ENCODE assay signal across 8 cellular contexts in the genomic region with DNA sequence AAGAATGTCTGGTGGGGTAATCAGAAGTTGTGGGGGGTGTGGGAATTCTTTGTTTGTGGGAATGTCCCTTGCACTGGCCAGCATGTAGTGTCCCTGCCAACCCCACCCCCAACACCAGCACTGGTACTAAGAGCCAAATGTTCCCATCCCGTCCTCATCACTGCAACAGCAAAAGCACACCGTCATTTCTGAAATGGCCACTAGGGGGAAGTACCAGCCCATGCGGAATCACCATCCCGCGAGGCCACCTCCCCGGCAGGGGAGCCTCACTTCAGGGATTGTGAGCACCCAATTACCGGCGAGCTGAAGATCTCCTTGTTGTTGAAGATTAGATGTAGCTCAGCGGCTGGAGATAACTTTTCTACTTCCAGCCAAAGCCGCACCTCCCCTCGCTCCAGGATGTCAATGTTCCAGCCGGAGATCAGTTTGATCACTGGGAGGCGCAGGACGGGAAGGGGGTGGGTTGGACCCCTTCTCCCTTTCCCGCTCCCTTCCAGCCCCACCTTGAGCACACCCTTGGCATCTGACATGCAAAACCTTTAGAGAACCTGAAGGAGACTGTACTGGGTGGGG. TPM values are rescaled to one million over a fixed set of nuclear protein-coding genes. Genes with fewer than 3 reads are reported as not detected.
DNase-seq lines count a peak whose midpoint lies in the region; ATAC-seq and TF ChIP-seq lines count a peak whose summit lies in the region.

No MANE protein-coding gene starts in this region.

- H3K4me1 Mint-ChIP-seq in activated T-cell treated with anti-CD3 and anti-CD28 coated beads, Interleukin-2, amount 50 U/mL, for 72 hours (ENCODE audit: low read depth): no peaks in the 10 kb centered on the region

- DNase-seq in DMS79 treated with DMSO at 0.1 percent for 48 hours (lab: John Stamatoyannopoulos, UW) (peak; percentile 93), RKO (ENCODE audit: low spot score) (peak; percentile 77), foreskin fibroblast (peak; percentile 70 to 90), stromal cell of bone marrow (ENCODE audit: low read depth) (peak; percentile 50)
- DNase-seq in activated T-cell treated with anti-CD3 and anti-CD28 coated beads, Interleukin-2, amount 50 U/mL, for 72 hours: peak; percentile 78 to 83

- no peak overlapping the region for H3K27ac Mint-ChIP-seq in activated T-cell treated with anti-CD3 and anti-CD28 coated beads, Interleukin-2, amount 50 U/mL, for 72 hours

- H3K4me3 Mint-ChIP-seq in activated T-cell treated with anti-CD3 and anti-CD28 coated beads, Interleukin-2, amount 50 U/mL, for 72 hours: no peak overlapping the region

- H3K36me3 ChIP-seq in neutrophil: no peaks in the 10 kb centered on the region

- H3K4me3 ChIP-seq in foreskin fibroblast (ENCODE audit: low read depth in 1 of 2, low read length in 2 of 2) (no peak overlapping the region), neutrophil (ENCODE audit: low read depth in 1 of 2, low read length in 1 of 2) (no peak overlapping the region)

- H3K27me3 Mint-ChIP-seq in activated T-cell treated with anti-CD3 and anti-CD28 coated beads, Interleukin-2, amount 50 U/mL, for 72 hours (ENCODE audit: low read depth): peaks cover 10% of the 10 kb centered on the region

- no peaks in the 10 kb centered on the region for H3K9me3 ChIP-seq in neutrophil

- TF ChIP-seq CTCF in LNCAP (IDR thresholded peaks at IDR 0.05): peak; percentile 66
- peak; percentile 86 for TF ChIP-seq CTCF in foreskin fibroblast (IDR thresholded peaks at IDR 0.05; ENCODE audit: low read depth, low read length)
- TF ChIP-seq CTCF in neutrophil (IDR thresholded peaks at IDR 0.05): peak; percentile 45

- peaks cover 8% of the 10 kb centered on the region for H3K27me3 ChIP-seq in neutrophil

- peak; percentile 88 for ATAC-seq in activated T-cell treated with anti-CD3 and anti-CD28 coated beads, Interleukin-2, amount 50 U/mL, for 72 hours (replicated peaks in 1 of 2)
- no peak for ATAC-seq in HG02588 (IDR thresholded peaks at IDR 0.05; ENCODE audit: unreplicated experiment)

- no peaks in the 10 kb centered on the region for H3K36me3 Mint-ChIP-seq in activated T-cell treated with anti-CD3 and anti-CD28 coated beads, Interleukin-2, amount 50 U/mL, for 72 hours (ENCODE audit: insufficient read depth in 2 of 2)

- no peaks in the 10 kb centered on the region for H3K9me3 Mint-ChIP-seq in activated T-cell treated with anti-CD3 and anti-CD28 coated beads, Interleukin-2, amount 50 U/mL, for 72 hours

- no peak overlapping the region for H3K27ac ChIP-seq in neutrophil

- H3K4me1 ChIP-seq in neutrophil (ENCODE audit: control insufficient read depth in 1 of 2, insufficient read depth in 1 of 2, low read depth in 1 of 2, low read length in 1 of 2): peaks cover 0 to 4% of the 10 kb centered on the region in 2 experiments

RNA-seq across cellular contexts. Expression of a gene that starts 41.0 kb away (rescaled TPM):
- not detected for total RNA-seq in activated T-cell treated with anti-CD3 and anti-CD28 coated beads, Interleukin-2, amount 50 U/mL, for 72 hours
